8 cellular contexts compared by ENCODE assay signal in the genomic region with DNA sequence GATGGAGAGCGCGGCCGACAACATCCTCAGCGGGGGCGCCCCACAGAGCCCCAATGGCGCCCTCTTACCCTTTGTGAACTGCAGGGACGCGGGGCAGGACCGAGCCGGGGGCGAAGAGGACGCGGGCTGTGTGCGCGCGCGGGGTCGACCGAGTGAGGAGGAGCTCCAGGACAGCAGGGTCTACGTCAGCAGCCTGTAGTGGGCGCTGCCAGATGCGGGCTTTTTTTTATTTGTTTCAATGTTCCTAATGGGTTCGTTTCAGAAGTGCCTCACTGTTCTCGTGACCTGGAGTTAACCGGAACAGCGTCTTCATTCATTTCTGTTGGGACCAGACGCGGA.
DNase-seq lines count a peak whose midpoint lies in the region; ATAC-seq and TF ChIP-seq lines count a peak whose summit lies in the region.

No MANE protein-coding gene starts in this region.

- peak overlapping the region; percentile 7 for H3K27ac Mint-ChIP-seq in memory B cell
- peak overlapping the region; percentile 75 for H3K27ac Mint-ChIP-seq in stimulated activated effector memory CD8-positive, alpha-beta T cell treated with anti-CD3 and anti-CD28 coated beads, Interleukin-12 subunit alpha, Interleukin-12 subunit beta, amount 100 ng/mL, for 72 hours

- H3K4me3 ChIP-seq in HFF-Myc (replicated peaks; ENCODE audit: low read depth, low read length) (peak overlapping the region; percentile 35), adipocyte (ENCODE audit: low read length) (peak overlapping the region; percentile 56)

- H3K9ac ChIP-seq in adipocyte (ENCODE audit: low read length) = no peak overlapping the region

- no peaks in the 10 kb centered on the region for H3K9me3 ChIP-seq in adipocyte (ENCODE audit: control insufficient read depth, low read length)

- H3K36me3 ChIP-seq in adipocyte (ENCODE audit: control insufficient read depth, insufficient read depth, low read length, severe bottlenecking) = peaks cover 29% of the 10 kb centered on the region

- no peaks in the 10 kb centered on the region for H3K36me3 Mint-ChIP-seq in memory B cell
- H3K36me3 Mint-ChIP-seq in stimulated activated effector memory CD8-positive, alpha-beta T cell treated with anti-CD3 and anti-CD28 coated beads, Interleukin-12 subunit alpha, Interleukin-12 subunit beta, amount 100 ng/mL, for 72 hours = peaks cover 6% of the 10 kb centered on the region

- peak; percentile 16 for DNase-seq in COLO829 (ENCODE audit: low spot score)
- DNase-seq in HFF-Myc (ENCODE audit: extremely low read depth, low read depth) = no peak
- peak; percentile 30 for DNase-seq in RPMI8226
- no peak for DNase-seq in adipocyte (ENCODE audit: low read depth)
- no peak for DNase-seq in memory B cell (ENCODE audit: low spot score in 2 of 2)
- peak; percentile 30 to 71 for DNase-seq in stimulated activated effector memory CD8-positive, alpha-beta T cell treated with anti-CD3 and anti-CD28 coated beads, Interleukin-12 subunit alpha, Interleukin-12 subunit beta, amount 100 ng/mL, for 72 hours (ENCODE audit: low spot score in 2 of 2)

- H3K4me1 Mint-ChIP-seq in memory B cell = peaks cover 15% of the 10 kb centered on the region
- peaks cover 39% of the 10 kb centered on the region for H3K4me1 Mint-ChIP-seq in stimulated activated effector memory CD8-positive, alpha-beta T cell treated with anti-CD3 and anti-CD28 coated beads, Interleukin-12 subunit alpha, Interleukin-12 subunit beta, amount 100 ng/mL, for 72 hours

- H3K27me3 Mint-ChIP-seq in memory B cell = peaks cover 18% of the 10 kb centered on the region

- peak; percentile 71 for ATAC-seq in memory B cell (ENCODE audit: low read depth)
- peak; percentile 72 for ATAC-seq in stimulated activated effector memory CD8-positive, alpha-beta T cell treated with anti-CD3 and anti-CD28 coated beads, Interleukin-12 subunit alpha, Interleukin-12 subunit beta, amount 100 ng/mL, for 72 hours
- ATAC-seq in GM18519 (IDR thresholded peaks at IDR 0.05; ENCODE audit: low FRiP score, unreplicated experiment) = no peak
- ATAC-seq in HG03342 (IDR thresholded peaks at IDR 0.05; ENCODE audit: unreplicated experiment) = no peak

- no peaks in the 10 kb centered on the region for H3K9me3 Mint-ChIP-seq in memory B cell
- H3K9me3 Mint-ChIP-seq in stimulated activated effector memory CD8-positive, alpha-beta T cell treated with anti-CD3 and anti-CD28 coated beads, Interleukin-12 subunit alpha, Interleukin-12 subunit beta, amount 100 ng/mL, for 72 hours = no peaks in the 10 kb centered on the region

- TF ChIP-seq CTCF in HFF-Myc (IDR thresholded peaks at IDR 0.05; ENCODE audit: low read depth, low read length, missing control alignments) = peak; percentile 15

- H3K27me3 ChIP-seq in adipocyte (replicated peaks; ENCODE audit: control insufficient read depth, insufficient read depth, low read length) = no peaks in the 10 kb centered on the region

- peak overlapping the region; percentile 76 for H3K4me3 Mint-ChIP-seq in memory B cell
- H3K4me3 Mint-ChIP-seq in stimulated activated effector memory CD8-positive, alpha-beta T cell treated with anti-CD3 and anti-CD28 coated beads, Interleukin-12 subunit alpha, Interleukin-12 subunit beta, amount 100 ng/mL, for 72 hours = peak overlapping the region; percentile 80

- H3K4me1 ChIP-seq in adipocyte (ENCODE audit: control insufficient read depth, insufficient read depth, low read length) = no peaks in the 10 kb centered on the region

Comparison
In these comparisons a context has a peak if more than half of its experiments do, and no peak if none do; other contexts are left out.
1. DNase-seq: peak in COLO829 (single experiment), RPMI8226 (single experiment) and stimulated activated effector memory CD8-positive, alpha-beta T cell treated with anti-CD3 and anti-CD28 coated beads, Interleukin-12 subunit alpha, Interleukin-12 subunit beta, amount 100 ng/mL, for 72 hours (2 of 2); none in HFF-Myc (single experiment), adipocyte (single experiment) and memory B cell (0 of 2).
2. ATAC-seq: peak in memory B cell (single experiment) and stimulated activated effector memory CD8-positive, alpha-beta T cell treated with anti-CD3 and anti-CD28 coated beads, Interleukin-12 subunit alpha, Interleukin-12 subunit beta, amount 100 ng/mL, for 72 hours (single experiment); none in GM18519 (single experiment) and HG03342 (single experiment).